In the genomic region with DNA sequence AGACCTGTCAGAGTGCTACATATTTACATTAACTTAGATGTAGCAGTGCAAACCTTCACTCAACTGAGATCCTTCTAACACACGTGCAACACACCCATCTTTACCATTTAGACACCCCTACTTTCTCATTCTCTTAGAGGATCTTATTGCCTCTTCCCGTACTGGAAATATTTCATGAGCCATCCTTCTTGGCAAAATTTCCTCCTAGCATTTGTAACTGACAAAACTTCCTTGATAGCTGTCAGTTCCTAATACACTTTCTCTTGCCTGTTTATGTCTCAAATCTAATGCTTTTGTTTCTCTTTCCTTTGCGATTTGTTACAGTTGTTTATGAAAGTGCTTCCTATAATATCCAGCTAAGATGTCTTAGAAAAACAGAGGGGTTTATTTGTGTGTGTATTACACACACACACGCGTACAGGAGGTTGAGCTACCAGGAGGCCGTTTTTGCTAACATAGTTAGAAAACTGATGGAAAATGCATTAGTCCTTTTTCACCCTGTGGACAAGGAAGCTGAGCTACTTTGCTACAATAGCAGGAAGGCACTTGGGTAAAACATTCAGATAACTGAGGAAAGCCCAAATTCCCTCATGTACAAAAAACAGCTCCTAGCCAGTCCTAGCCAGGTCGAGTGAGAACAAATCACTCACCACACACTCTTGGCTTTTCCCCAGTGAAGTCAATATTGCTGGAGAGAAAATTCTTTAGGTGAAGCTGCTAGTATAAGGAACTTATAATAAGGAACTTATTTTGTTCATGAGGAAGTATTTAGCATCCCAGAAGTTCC, we compare ENCODE assay signal across 11 cellular contexts.
A peak's percentile ranks its signal among the peaks of the same experiment; 100 is the strongest.
DNase-seq lines count a peak whose midpoint lies in the region; ATAC-seq and TF ChIP-seq lines count a peak whose summit lies in the region.
"Had no signal": no experiment of that assay in that cellular context is flagged by ENCODE, and none has a peak within 500 bp of the region (broad histone marks: within the 10 kb centered on the region; RNA-seq: fewer than 3 reads in every experiment).

No MANE protein-coding gene starts in this region.

- in situ Hi-C loops in GM23248 (cut with MboI), result loop anchor here (25.0 kb wide), 1 partner anchor 698 kb away; no protein-coding TSS in a partner anchor

- no peaks in the 10 kb centered on the region for H3K9me3 ChIP-seq in CD4-positive, alpha-beta T cell (ENCODE audit: control insufficient read depth, low read length)
- H3K9me3 ChIP-seq in GM23248 (ENCODE audit: low read depth) (no peaks in the 10 kb centered on the region), right lobe of liver (no peaks in the 10 kb centered on the region)

- peaks cover 16% of the 10 kb centered on the region for H3F3A ChIP-seq in GM23248 (ENCODE audit: insufficient read depth)

- no peak for TF ChIP-seq CTCF in CD4-positive, alpha-beta T cell (IDR thresholded peaks at IDR 0.05)
- TF ChIP-seq CTCF in right lobe of liver (IDR thresholded peaks at IDR 0.05), result no peak

- H3K4me1 ChIP-seq in GM23248 (ENCODE audit: insufficient read depth) (peaks cover 19% of the 10 kb centered on the region), right lobe of liver (peaks cover 2 to 37% (median 15%) of the 10 kb centered on the region in 4 donors)

- H3K9ac ChIP-seq in GM23248, result 0 out of 2 replicates have a peak overlapping the region, but pooled peaks have one; percentile 4

- no peak for TF ChIP-seq POLR2A in right lobe of liver (IDR thresholded peaks at IDR 0.05)

- no peak for ATAC-seq in CD4-positive, alpha-beta T cell (ENCODE audit: poor library complexity)
- ATAC-seq in activated naive CD8-positive, alpha-beta T cell treated with anti-CD3 and anti-CD28 coated beads, Interleukin-2, amount 50 U/mL, for 24 hours, result no peak
- ATAC-seq in right lobe of liver (peak; percentile 45 to 69 (median 59)), GM21825 (IDR thresholded peaks at IDR 0.05; ENCODE audit: unreplicated experiment) (no peak)

- H3K4me1 Mint-ChIP-seq in CD4-positive, alpha-beta T cell (ENCODE audit: low read depth), result peaks cover 18% of the 10 kb centered on the region
- peaks cover 71% of the 10 kb centered on the region for H3K4me1 Mint-ChIP-seq in activated naive CD8-positive, alpha-beta T cell treated with anti-CD3 and anti-CD28 coated beads, Interleukin-2, amount 50 U/mL, for 24 hours

- H3K9me3 Mint-ChIP-seq in CD4-positive, alpha-beta T cell, result no peaks in the 10 kb centered on the region
- H3K9me3 Mint-ChIP-seq in activated naive CD8-positive, alpha-beta T cell treated with anti-CD3 and anti-CD28 coated beads, Interleukin-2, amount 50 U/mL, for 24 hours, result no peaks in the 10 kb centered on the region

- no peak overlapping the region for H2AFZ ChIP-seq in GM23248

- H3K9me2 ChIP-seq in GM23248 (ENCODE audit: insufficient read depth), result no peaks in the 10 kb centered on the region

- DNase-seq in CD4-positive, alpha-beta T cell, result no peak
- DNase-seq in GM23248, result peak; percentile 30
- DNase-seq in activated naive CD8-positive, alpha-beta T cell treated with anti-CD3 and anti-CD28 coated beads, Interleukin-2, amount 50 U/mL, for 24 hours, result no peak
- no peak for DNase-seq in right lobe of liver
- no peak for DNase-seq in Ammon's horn (ENCODE audit: low spot score)
- DNase-seq in GF-D8 (lab: John Stamatoyannopoulos, UW), result no peak
- DNase-seq in HCEC 1CT, result no peak
- DNase-seq: aorta, erythroblast, NCI-H526 had no signal

- no peak overlapping the region for H3K4me3 Mint-ChIP-seq in CD4-positive, alpha-beta T cell
- H3K4me3 Mint-ChIP-seq in activated naive CD8-positive, alpha-beta T cell treated with anti-CD3 and anti-CD28 coated beads, Interleukin-2, amount 50 U/mL, for 24 hours, result no peak overlapping the region

- no peak overlapping the region for H3K4me3 ChIP-seq in GM23248
- H3K4me3 ChIP-seq in right lobe of liver, result no peak overlapping the region

- H3K36me3 Mint-ChIP-seq in CD4-positive, alpha-beta T cell (ENCODE audit: low read depth), result peaks cover 73% of the 10 kb centered on the region
- H3K36me3 Mint-ChIP-seq in activated naive CD8-positive, alpha-beta T cell treated with anti-CD3 and anti-CD28 coated beads, Interleukin-2, amount 50 U/mL, for 24 hours (ENCODE audit: low read depth), result peaks cover 52% of the 10 kb centered on the region

- no peaks in the 10 kb centered on the region for H3K79me2 ChIP-seq in GM23248 (ENCODE audit: insufficient read depth)

- peak overlapping the region; percentile 34 for H3K27ac Mint-ChIP-seq in CD4-positive, alpha-beta T cell
- peak overlapping the region; percentile 60 for H3K27ac Mint-ChIP-seq in activated naive CD8-positive, alpha-beta T cell treated with anti-CD3 and anti-CD28 coated beads, Interleukin-2, amount 50 U/mL, for 24 hours

- H3K27ac ChIP-seq in CD4-positive, alpha-beta T cell (ENCODE audit: low read depth, low read length), result no peak overlapping the region
- H3K27ac ChIP-seq in GM23248 (no peak overlapping the region), right lobe of liver (peak overlapping the region; percentile 10 to 52 (median 32))

- no peaks in the 10 kb centered on the region for H3K27me3 Mint-ChIP-seq in CD4-positive, alpha-beta T cell
- H3K27me3 Mint-ChIP-seq in activated naive CD8-positive, alpha-beta T cell treated with anti-CD3 and anti-CD28 coated beads, Interleukin-2, amount 50 U/mL, for 24 hours, result no peaks in the 10 kb centered on the region

- POLR2A ChIA-PET in CD4-positive, alpha-beta T cell (lab: Charles Lee), result interaction anchor here (0.8 to 1.0 kb wide), 2 partner anchors 12 to 158 kb away, joined by 3 to 5 read pairs; no protein-coding TSS in a partner anchor

- intact Hi-C loops in CD4-positive, alpha-beta T cell (cut with DNase I, micrococcal nuclease), result loop anchor here (5.0 kb wide), 2 partner anchors 33 to 153 kb away; partner anchors contain the start of gene NFATC2 (in 1 of the 2)
- intact Hi-C loops in right lobe of liver (cut with DNase I), result no loop called here

- H3K27me3 ChIP-seq in CD4-positive, alpha-beta T cell (ENCODE audit: control insufficient read depth, insufficient read depth, low read length), result no peaks in the 10 kb centered on the region
- no peaks in the 10 kb centered on the region for H3K27me3 ChIP-seq in GM23248 (replicated peaks; ENCODE audit: insufficient read depth)
- no peaks in the 10 kb centered on the region for H3K27me3 ChIP-seq in right lobe of liver

- H3K4me2 ChIP-seq in GM23248 (ENCODE audit: unreplicated experiment), result peak overlapping the region; percentile 14

- H4K20me1 ChIP-seq in GM23248 (ENCODE audit: insufficient read depth), result no peaks in the 10 kb centered on the region

- H3K36me3 ChIP-seq in GM23248 (ENCODE audit: low read depth), result no peaks in the 10 kb centered on the region
- H3K36me3 ChIP-seq in right lobe of liver, result no peaks in the 10 kb centered on the region

- 64 to 65% methylated on average over 7 of the region's 7 CpGs for WGBS in GM23248 (ENCODE audit: low coverage in 1 of 2, low lambda C conversion rate in 2 of 2, missing lambda C conversion rate in 2 of 2), 2 experiments
- 50% methylated on average over 7 of the region's 7 CpGs for WGBS in right lobe of liver (ENCODE audit: insufficient coverage, low coverage, low lambda C conversion rate, missing lambda C conversion rate)

- CTCF ChIA-PET in CD4-positive, alpha-beta T cell (lab: Charles Lee), result no interaction called here

Comparison
In these comparisons a context has a peak if more than half of its experiments do, and no peak if none do; other contexts are left out.
1. ATAC-seq: peak in right lobe of liver (4 of 4); none in CD4-positive, alpha-beta T cell (single experiment), activated naive CD8-positive, alpha-beta T cell treated with anti-CD3 and anti-CD28 coated beads, Interleukin-2, amount 50 U/mL, for 24 hours (single experiment) and GM21825 (single experiment).
2. H3K27ac ChIP-seq: peak in right lobe of liver (3 of 3); none in CD4-positive, alpha-beta T cell (single experiment) and GM23248 (single experiment).
3. intact Hi-C loops: an anchor here in CD4-positive, alpha-beta T cell (5.0 kb wide); none called in right lobe of liver.